ENCODE assay signal across 10 cellular contexts in genomic region chr20:31868853-31869672, GRCh38. TPM values are rescaled to one million over a fixed set of nuclear protein-coding genes. Genes with fewer than 3 reads are reported as not detected.
DNase-seq lines count a peak whose midpoint lies in the region; ATAC-seq and TF ChIP-seq lines count a peak whose summit lies in the region.
"Had no signal": no experiment of that assay in that cellular context is flagged by ENCODE, and none has a peak within 500 bp of the region (broad histone marks: within the 10 kb centered on the region; RNA-seq: fewer than 3 reads in every experiment).

No MANE protein-coding gene starts in this region.

- H3K4me1 ChIP-seq in ACC112 (ENCODE audit: control insufficient read depth, insufficient read depth, low read length, unreplicated experiment): peaks cover 4% of the 10 kb centered on the region
- peaks cover 14% of the 10 kb centered on the region; the same call in 1 of the 2 replicates for H3K4me1 ChIP-seq in GM23338 (ENCODE audit: insufficient read depth)

- H2AFZ ChIP-seq in ACC112 (ENCODE audit: low read length, unreplicated experiment) (no peak overlapping the region), GM23338 (peak overlapping the region; percentile 100; the same call in 1 of the 2 replicates)

- no peaks in the 10 kb centered on the region; the same call in 1 of the 2 replicates for H4K20me1 ChIP-seq in GM23338 (replicated peaks; ENCODE audit: insufficient read depth)

- peak overlapping the region; percentile 79 for H3K4me3 ChIP-seq in ACC112 (ENCODE audit: low read depth, low read length)
- H3K4me3 ChIP-seq in GM23338: peak overlapping the region; percentile 95

- H3K9me2 ChIP-seq in GM23338 (ENCODE audit: insufficient read depth): no peaks in the 10 kb centered on the region

- peaks cover 7% of the 10 kb centered on the region; the same call in 1 of the 2 replicates for H3F3A ChIP-seq in GM23338 (replicated peaks; ENCODE audit: low read depth)

- H3K36me3 ChIP-seq in ACC112 (ENCODE audit: insufficient read depth, low read length): no peaks in the 10 kb centered on the region
- H3K36me3 ChIP-seq in GM23338 (ENCODE audit: insufficient read depth): no peaks in the 10 kb centered on the region

- CTCF ChIA-PET in activated CD4-positive, alpha-beta memory T cell treated with anti-CD3 and anti-CD28 coated beads, Interleukin-2, amount 10 ng/mL, durations not matched to agents 7 days and 5 days (lab: Charles Lee): no interaction called here

- H3K79me2 ChIP-seq in ACC112 (ENCODE audit: control insufficient read depth, insufficient read depth, low read length, unreplicated experiment) (no peaks in the 10 kb centered on the region), GM23338 (replicated peaks; ENCODE audit: insufficient read depth) (no peaks in the 10 kb centered on the region)

- H3K4me2 ChIP-seq in GM23338: peak overlapping the region; percentile 99

- H3K27ac Mint-ChIP-seq in GM23338: no peak overlapping the region
- peak overlapping the region; percentile 95 for H3K27ac Mint-ChIP-seq in chondrocyte (ENCODE audit: unreplicated experiment)
- peak overlapping the region in 1 of 2 donors; percentile 76 for H3K27ac Mint-ChIP-seq in natural killer cell
- no peak overlapping the region for H3K27ac Mint-ChIP-seq in activated CD4-positive, alpha-beta memory T cell treated with anti-CD3 and anti-CD28 coated beads, Interleukin-2, amount 10 ng/mL, durations not matched to agents 7 days and 5 days

- no peak overlapping the region for H3K27ac ChIP-seq in ACC112 (ENCODE audit: low read depth, low read length)
- H3K27ac ChIP-seq in GM23338 (ENCODE audit: low read depth): no peak overlapping the region

- POLR2A ChIA-PET in activated CD4-positive, alpha-beta memory T cell treated with anti-CD3 and anti-CD28 coated beads, Interleukin-2, amount 10 ng/mL, durations not matched to agents 7 days and 5 days (lab: Charles Lee): no interaction called here

- intact Hi-C loops in natural killer cell (cut with micrococcal nuclease): no loop called here

- in situ Hi-C loops in G401 (cut with HindIII; ENCODE audit: low sequenced_read_pairs): no loop called here

- H3K27me3 ChIP-seq in ACC112 (ENCODE audit: insufficient read depth, low read length): peaks cover 30% of the 10 kb centered on the region
- peaks cover 69% of the 10 kb centered on the region for H3K27me3 ChIP-seq in GM23338 (ENCODE audit: insufficient read depth)

- H3K36me3 Mint-ChIP-seq in GM23338 (ENCODE audit: low read depth): no peaks in the 10 kb centered on the region; the same call in 2 of the 3 replicates
- peaks cover 4% of the 10 kb centered on the region for H3K36me3 Mint-ChIP-seq in chondrocyte (ENCODE audit: low read depth)
- H3K36me3 Mint-ChIP-seq in natural killer cell: no peaks in the 10 kb centered on the region
- H3K36me3 Mint-ChIP-seq in activated CD4-positive, alpha-beta memory T cell treated with anti-CD3 and anti-CD28 coated beads, Interleukin-2, amount 10 ng/mL, durations not matched to agents 7 days and 5 days (ENCODE audit: low read depth): peaks cover 4% of the 10 kb centered on the region

- TF ChIP-seq CTCF in GM23338 (conservative IDR thresholded peaks at IDR 0.05; ENCODE audit: low read depth in 2 of 2) (no peak), chondrocyte (IDR thresholded peaks at IDR 0.05) (no peak), natural killer cell (IDR thresholded peaks at IDR 0.05) (no peak)

- peak overlapping the region; percentile 90 for H3K4me3 Mint-ChIP-seq in GM23338
- peak overlapping the region; percentile 100 for H3K4me3 Mint-ChIP-seq in chondrocyte (ENCODE audit: unreplicated experiment)
- peak overlapping the region; percentile 53 for H3K4me3 Mint-ChIP-seq in natural killer cell
- H3K4me3 Mint-ChIP-seq in activated CD4-positive, alpha-beta memory T cell treated with anti-CD3 and anti-CD28 coated beads, Interleukin-2, amount 10 ng/mL, durations not matched to agents 7 days and 5 days: no peak overlapping the region

- H3K4me1 Mint-ChIP-seq in GM23338: peaks cover 9% of the 10 kb centered on the region; the same call in 2 of the 3 replicates
- peaks cover 29% of the 10 kb centered on the region for H3K4me1 Mint-ChIP-seq in chondrocyte (ENCODE audit: low read depth)
- H3K4me1 Mint-ChIP-seq in natural killer cell: peaks cover 13 to 18% of the 10 kb centered on the region in 2 donors
- H3K4me1 Mint-ChIP-seq in activated CD4-positive, alpha-beta memory T cell treated with anti-CD3 and anti-CD28 coated beads, Interleukin-2, amount 10 ng/mL, durations not matched to agents 7 days and 5 days: peaks cover 10% of the 10 kb centered on the region

- no peak for ATAC-seq in GM23338
- ATAC-seq in natural killer cell: no peak
- ATAC-seq in HG02884 (IDR thresholded peaks at IDR 0.05; ENCODE audit: unreplicated experiment): no peak

- H3K9me3 Mint-ChIP-seq in GM23338: peaks cover 39% of the 10 kb centered on the region
- H3K9me3 Mint-ChIP-seq in chondrocyte (ENCODE audit: low read depth): no peaks in the 10 kb centered on the region
- H3K9me3 Mint-ChIP-seq in natural killer cell: no peaks in the 10 kb centered on the region
- H3K9me3 Mint-ChIP-seq in activated CD4-positive, alpha-beta memory T cell treated with anti-CD3 and anti-CD28 coated beads, Interleukin-2, amount 10 ng/mL, durations not matched to agents 7 days and 5 days: no peaks in the 10 kb centered on the region

- no peak for DNase-seq in GM23338 (ENCODE audit: low spot score)
- DNase-seq in chondrocyte (ENCODE audit: low spot score): no peak
- DNase-seq in natural killer cell: no peak
- DNase-seq in G401 (ENCODE audit: low spot score): no peak
- DNase-seq in GM03348 (ENCODE audit: low spot score): no peak
- no peak for DNase-seq in activated CD4-positive, alpha-beta memory T cell treated with anti-CD3 and anti-CD28 coated beads, Interleukin-2, amount 10 ng/mL, durations not matched to agents 7 days and 5 days
- DNase-seq: T-helper 2 cell had no signal

- H3K27me3 Mint-ChIP-seq in GM23338 (ENCODE audit: insufficient read depth, low read depth, poor library complexity): peaks cover 35% of the 10 kb centered on the region
- peaks cover 2% of the 10 kb centered on the region for H3K27me3 Mint-ChIP-seq in chondrocyte (ENCODE audit: low read depth)
- H3K27me3 Mint-ChIP-seq in natural killer cell (ENCODE audit: low read depth in 2 of 2): peaks cover 43 to 45% of the 10 kb centered on the region in 2 donors
- H3K27me3 Mint-ChIP-seq in activated CD4-positive, alpha-beta memory T cell treated with anti-CD3 and anti-CD28 coated beads, Interleukin-2, amount 10 ng/mL, durations not matched to agents 7 days and 5 days: peaks cover 40% of the 10 kb centered on the region

TF ChIP-seq in GM23338, 12 proteins besides CTCF, POLR2A, EP300 and RAD21:
- TF ChIP-seq CREB1 (CRISPR knock-in tag; IDR thresholded peaks at IDR 0.05; ENCODE audit: low read depth): no peak
- TF ChIP-seq STAT1 (IDR thresholded peaks at IDR 0.05; ENCODE audit: unreplicated experiment): no peak
- no peak for TF ChIP-seq EZH2 (IDR thresholded peaks at IDR 0.05; ENCODE audit: low read depth, unreplicated experiment)
- TF ChIP-seq NANOG (IDR thresholded peaks at IDR 0.05; ENCODE audit: borderline replicate concordance): no peak
- no peak for TF ChIP-seq ETS1 (IDR thresholded peaks at IDR 0.05)
- no peak for TF ChIP-seq EZH2phosphoT487 (IDR thresholded peaks at IDR 0.05; ENCODE audit: unreplicated experiment)
- TF ChIP-seq ZNF114 (CRISPR knock-in tag; IDR thresholded peaks at IDR 0.05): no peak

RNA-seq across cellular contexts. Expression of gene DUSP15, which starts 1.3 kb away (rescaled TPM):
- 2.8 and 5.9 TPM in 2 replicates for total RNA-seq in GM23338 (2014; rRNA removed; shearing (Covaris generic))
- polyA plus RNA-seq in GM23338 (2016; fragmentation: Nextera tagmentation; extraction: Ambion mirVana): 0.61 and 0.99 TPM in 2 replicates
- 3.6 to 11.6 TPM (median 11.5 TPM) in 3 replicates for total RNA-seq in chondrocyte
- total RNA-seq in natural killer cell: not detected
- 0.37 and 3.4 TPM in 2 replicates for total RNA-seq in G401 (2014; rRNA removed; shearing (Covaris generic))
- not detected for total RNA-seq in activated CD4-positive, alpha-beta memory T cell treated with anti-CD3 and anti-CD28 coated beads, Interleukin-2, amount 10 ng/mL, durations not matched to agents 7 days and 5 days

RNA-seq across cellular contexts. Expression of gene TTLL9, which starts 1.4 kb away (rescaled TPM):
- total RNA-seq in GM23338 (2014; rRNA removed; shearing (Covaris generic)): 0.39 TPM in 1 of 2 replicates, not detected in the other
- polyA plus RNA-seq in GM23338 (2016; fragmentation: Nextera tagmentation; extraction: Ambion mirVana): not detected in 2 replicates
- total RNA-seq in chondrocyte (0.24 to 0.37 TPM (median 0.33 TPM) in 3 replicates), natural killer cell (not detected)
- total RNA-seq in G401 (2014; rRNA removed; shearing (Covaris generic)): 2.0 TPM in 1 of 2 replicates, not detected in the other
- total RNA-seq in activated CD4-positive, alpha-beta memory T cell treated with anti-CD3 and anti-CD28 coated beads, Interleukin-2, amount 10 ng/mL, durations not matched to agents 7 days and 5 days: not detected
- total RNA-seq: LHCN-M2 had no signal

RNA-seq across cellular contexts. Expression of gene FOXS1, which starts 23.7 kb away (rescaled TPM):
- total RNA-seq in GM23338 (2014; rRNA removed; shearing (Covaris generic)): not detected in 2 replicates
- polyA plus RNA-seq in GM23338 (2016; fragmentation: Nextera tagmentation; extraction: Ambion mirVana): 0.26 TPM in 1 of 2 replicates, not detected in the other
- total RNA-seq in chondrocyte (54.1 to 192 TPM (median 185 TPM) in 3 replicates), natural killer cell (not detected)
- total RNA-seq in G401 (2014; rRNA removed; shearing (Covaris generic)): 3.4 and 9.5 TPM in 2 replicates
- not detected for total RNA-seq in activated CD4-positive, alpha-beta memory T cell treated with anti-CD3 and anti-CD28 coated beads, Interleukin-2, amount 10 ng/mL, durations not matched to agents 7 days and 5 days
- total RNA-seq: LHCN-M2 had no signal

RNA-seq across cellular contexts. Expression of gene MYLK2, which starts 49.9 kb away (rescaled TPM):
- 0.28 TPM in 1 of 2 replicates, not detected in the other for total RNA-seq in GM23338 (2014; rRNA removed; shearing (Covaris generic))
- 0.21 and 0.23 TPM in 2 replicates for polyA plus RNA-seq in GM23338 (2016; fragmentation: Nextera tagmentation; extraction: Ambion mirVana)
- 1.3 to 3.3 TPM (median 2.9 TPM) in 3 replicates for total RNA-seq in chondrocyte
- total RNA-seq in natural killer cell: under 1 TPM in 1 of 3 donors, not detected in 2; 0.12 TPM
- total RNA-seq in G401 (2014; rRNA removed; shearing (Covaris generic)): 0.44 TPM in 1 of 2 replicates, not detected in the other
- total RNA-seq in activated CD4-positive, alpha-beta memory T cell treated with anti-CD3 and anti-CD28 coated beads, Interleukin-2, amount 10 ng/mL, durations not matched to agents 7 days and 5 days: under 1 TPM; 0.33 to 0.45 TPM
